ENCODE assay signal across 1 cellular context in genomic region chr1:24959623-24959975, GRCh38.
TF ChIP-seq lines count a peak whose summit lies in the region.

No MANE protein-coding gene starts in this region.

TF ChIP-seq in K562, 482 proteins besides CTCF, POLR2A, EP300 and RAD21 (continued from another document):
- no peak for TF ChIP-seq ZNF318 (IDR thresholded peaks at IDR 0.05; ENCODE audit: borderline replicate concordance in 1 of 2, low read depth in 1 of 2)
- TF ChIP-seq NR2C1 (IDR thresholded peaks at IDR 0.05) = no peak
- TF ChIP-seq NR2C1 (tag; IDR thresholded peaks at IDR 0.05) = peak; percentile 71
- no peak for TF ChIP-seq ETV1 (tag; conservative IDR thresholded peaks at IDR 0.05; ENCODE audit: low read depth)
- peak; percentile 37; the same call in 1 of the 2 replicates for TF ChIP-seq FOSL1 (tag; conservative IDR thresholded peaks at IDR 0.05)
- TF ChIP-seq TRIM28 (IDR thresholded peaks at IDR 0.05) = no peak
- TF ChIP-seq ARID2 (IDR thresholded peaks at IDR 0.05) = no peak
- TF ChIP-seq ZHX1 (conservative IDR thresholded peaks at IDR 0.05; ENCODE audit: low read length) = no peak
